8 cellular contexts compared by ENCODE assay signal in the genomic region with DNA sequence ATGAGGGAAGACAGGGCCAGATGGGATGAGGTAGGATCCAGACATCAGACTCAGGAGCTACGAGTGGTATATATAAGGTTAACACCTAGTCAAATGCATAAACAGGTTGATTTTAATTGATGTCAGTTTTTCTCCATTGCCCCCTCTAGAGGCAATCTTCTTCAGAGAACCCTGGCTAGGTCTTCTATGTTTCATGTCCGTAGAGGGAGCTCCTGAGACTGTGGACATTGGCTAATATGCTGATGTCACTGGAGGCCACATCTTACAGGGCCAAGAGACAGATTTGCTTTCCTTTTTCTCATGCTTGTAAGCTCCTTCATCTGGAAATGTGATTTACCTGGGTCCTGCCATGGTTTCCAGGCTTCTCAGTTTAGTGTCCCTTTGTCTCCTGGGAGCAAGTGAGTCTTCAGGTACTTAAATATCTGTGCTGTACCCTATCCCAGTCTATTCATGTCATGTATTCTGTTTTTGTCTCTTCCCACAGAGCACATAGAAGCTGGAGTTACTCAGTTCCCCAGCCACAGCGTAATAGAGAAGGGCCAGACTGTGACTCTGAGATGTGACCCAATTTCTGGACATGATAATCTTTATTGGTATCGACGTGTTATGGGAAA.
DNase-seq lines count a peak whose midpoint lies in the region; ATAC-seq and TF ChIP-seq lines count a peak whose summit lies in the region.

No MANE protein-coding gene starts in this region.

- CTCF ChIA-PET in BJ (lab: Yijun Ruan, JAX) (interaction anchor here (0.7 to 2.9 kb wide), 29 partner anchors 8 to 405 kb away, joined by 3 to 60 read pairs (median 5); no protein-coding TSS in a partner anchor), HEK293T (lab: Yijun Ruan, JAX) (interaction anchor here (0.6 to 2.2 kb wide), 20 partner anchors 9 to 758 kb away, joined by 3 to 13 read pairs (median 6); no protein-coding TSS in a partner anchor)

- POLR2A ChIA-PET in BJ (lab: Charles Lee): interaction anchor here (0.5 to 1.1 kb wide), 3 partner anchors 11 to 196 kb away, joined by 4 to 6 read pairs (median 4); no protein-coding TSS in a partner anchor
- POLR2A ChIA-PET in HEK293T (lab: Yijun Ruan, JAX): no interaction called here

- no peak overlapping the region for H3K27ac Mint-ChIP-seq in activated naive CD4-positive, alpha-beta T cell treated with anti-CD3 and anti-CD28 coated beads, Interleukin-2, amount 50 U/mL, for 72 hours

- ATAC-seq in activated naive CD4-positive, alpha-beta T cell treated with anti-CD3 and anti-CD28 coated beads, Interleukin-2, amount 50 U/mL, for 72 hours: peak; percentile 52 to 60

- TF ChIP-seq CTCF in BJ (IDR thresholded peaks at IDR 0.05; ENCODE audit: insufficient read depth, low read depth, low read length) (peak; percentile 84), GM12874 (IDR thresholded peaks at IDR 0.05; ENCODE audit: insufficient read depth, low read depth, low read length) (peak; percentile 68)

- H3K4me3 ChIP-seq in BJ (ENCODE audit: low read depth, low read length): no peak overlapping the region

- H3K27me3 ChIP-seq in BJ (ENCODE audit: control insufficient read depth, insufficient read depth, low read length): no peaks in the 10 kb centered on the region

- 0 out of 2 replicates have a peak, but pooled peaks cover under 1% of the 10 kb centered on the region for H3K36me3 ChIP-seq in BJ (ENCODE audit: control insufficient read depth, insufficient read depth, low read length)

- no peaks in the 10 kb centered on the region for H3K36me3 Mint-ChIP-seq in activated naive CD4-positive, alpha-beta T cell treated with anti-CD3 and anti-CD28 coated beads, Interleukin-2, amount 50 U/mL, for 72 hours

- DNase-seq in BJ (ENCODE audit: low read depth): no peak
- DNase-seq in HEK293T (ENCODE audit: extremely low spot score): peak; percentile 74
- peak; percentile 70 for DNase-seq in LoVo (ENCODE audit: low spot score)
- DNase-seq in activated naive CD4-positive, alpha-beta T cell treated with anti-CD3 and anti-CD28 coated beads, Interleukin-2, amount 50 U/mL, for 72 hours (ENCODE audit: low spot score in 2 of 2): no peak
- DNase-seq in islet precursor cell: peak; percentile 73
- no peak for DNase-seq in putamen (ENCODE audit: low spot score)
- DNase-seq in NCI-H446 treated with DMSO at 0.1 percent for 48 hours (lab: John Stamatoyannopoulos, UW): no peak

- no peaks in the 10 kb centered on the region for H3K9me3 Mint-ChIP-seq in activated naive CD4-positive, alpha-beta T cell treated with anti-CD3 and anti-CD28 coated beads, Interleukin-2, amount 50 U/mL, for 72 hours

TF ChIP-seq in HEK293T, 16 proteins besides CTCF, POLR2A, EP300 and RAD21:
- TF ChIP-seq ZNF384 (IDR thresholded peaks at IDR 0.05) (no peak), LEF1 (IDR thresholded peaks at IDR 0.05; ENCODE audit: borderline replicate concordance) (no peak), FOXM1 (IDR thresholded peaks at IDR 0.05; ENCODE audit: borderline replicate concordance) (no peak), ARNT (IDR thresholded peaks at IDR 0.05) (no peak), TARDBP (IDR thresholded peaks at IDR 0.05) (no peak), BHLHE40 (IDR thresholded peaks at IDR 0.05; ENCODE audit: borderline replicate concordance) (no peak), SUZ12 (IDR thresholded peaks at IDR 0.05) (no peak), SP1 (IDR thresholded peaks at IDR 0.05) (no peak), HDGF (IDR thresholded peaks at IDR 0.05; ENCODE audit: borderline replicate concordance) (no peak), FOXA1 (IDR thresholded peaks at IDR 0.05) (no peak), ELF4 (IDR thresholded peaks at IDR 0.05) (no peak), CTBP1 (IDR thresholded peaks at IDR 0.05; ENCODE audit: borderline replicate concordance) (no peak), NFRKB (IDR thresholded peaks at IDR 0.05) (no peak), FOXK2 (IDR thresholded peaks at IDR 0.05) (no peak), L3MBTL2 (conservative IDR thresholded peaks at IDR 0.05) (no peak)
- TF ChIP-seq, protein P1, sequence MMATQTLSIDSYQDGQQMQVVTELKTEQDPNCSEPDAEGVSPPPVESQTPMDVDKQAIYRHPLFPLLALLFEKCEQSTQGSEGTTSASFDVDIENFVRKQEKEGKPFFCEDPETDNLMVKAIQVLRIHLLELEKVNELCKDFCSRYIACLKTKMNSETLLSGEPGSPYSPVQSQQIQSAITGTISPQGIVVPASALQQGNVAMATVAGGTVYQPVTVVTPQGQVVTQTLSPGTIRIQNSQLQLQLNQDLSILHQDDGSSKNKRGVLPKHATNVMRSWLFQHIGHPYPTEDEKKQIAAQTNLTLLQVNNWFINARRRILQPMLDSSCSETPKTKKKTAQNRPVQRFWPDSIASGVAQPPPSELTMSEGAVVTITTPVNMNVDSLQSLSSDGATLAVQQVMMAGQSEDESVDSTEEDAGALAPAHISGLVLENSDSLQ (IDR thresholded peaks at IDR 0.05): no peak

Comparison
In these comparisons a context has a peak if more than half of its experiments do, and no peak if none do; other contexts are left out.
1. DNase-seq: peak in HEK293T (single experiment), LoVo (single experiment) and islet precursor cell (single experiment); none in BJ (single experiment), activated naive CD4-positive, alpha-beta T cell treated with anti-CD3 and anti-CD28 coated beads, Interleukin-2, amount 50 U/mL, for 72 hours (0 of 2), putamen (single experiment) and NCI-H446 treated with DMSO at 0.1 percent for 48 hours (single experiment).